ENCODE assay signal across 8 cellular contexts in the genomic region with DNA sequence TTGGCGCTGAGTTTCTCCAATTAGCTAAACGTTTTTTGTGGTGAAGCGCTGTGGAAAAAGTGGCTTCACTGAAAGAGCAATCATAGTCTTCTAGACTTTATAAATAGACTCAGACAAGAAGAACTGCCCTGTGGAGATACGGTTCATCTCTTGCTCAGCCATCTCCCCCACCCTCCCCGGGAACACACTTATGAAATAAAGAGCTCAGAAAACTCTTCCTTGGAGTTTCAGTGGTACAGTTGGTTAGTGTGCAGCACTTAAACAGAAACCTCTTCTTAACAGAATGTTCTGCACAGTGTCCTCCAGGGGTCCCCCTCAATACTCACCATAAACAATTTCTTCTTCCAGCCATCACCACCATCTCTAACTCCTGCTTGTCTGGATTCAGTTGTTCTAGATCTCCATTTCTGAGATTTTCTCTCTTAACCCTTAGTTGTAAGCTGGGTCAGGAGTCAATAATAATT.
DNase-seq lines count a peak whose midpoint lies in the region; ATAC-seq and TF ChIP-seq lines count a peak whose summit lies in the region.

No MANE protein-coding gene starts in this region.

- H3K4me1 Mint-ChIP-seq in endodermal cell = peaks cover 12% of the 10 kb centered on the region

- H3K27ac ChIP-seq in heart right ventricle = peak overlapping the region; percentile 59 to 92 (median 84)
- H3K27ac ChIP-seq in endodermal cell (ENCODE audit: low read depth, low read length) = no peak overlapping the region

- H3K4me3 ChIP-seq in heart right ventricle (peak overlapping the region in 1 of 10 donors; percentile 14), endodermal cell (ENCODE audit: low read length) (no peak overlapping the region)

- intact Hi-C loops in heart right ventricle (cut with DNase I) = no loop called here

- DNase-seq in heart right ventricle = no peak
- no peak for DNase-seq in endodermal cell
- DNase-seq in NCI-H2081 treated with DMSO at 0.1 percent for 48 hours (lab: John Stamatoyannopoulos, UW) = no peak
- DNase-seq in activated naive CD4-positive, alpha-beta T cell treated with anti-CD3 and anti-CD28 coated beads, Interleukin-2, amount 50 U/mL, for 72 hours (ENCODE audit: low spot score in 2 of 2) = no peak
- no peak for DNase-seq in NCI-H1694 treated with DMSO at 0.1 percent for 48 hours (lab: John Stamatoyannopoulos, UW)

- peaks cover 6% of the 10 kb centered on the region for H3K36me3 Mint-ChIP-seq in endodermal cell (ENCODE audit: low read depth)
- no peaks in the 10 kb centered on the region for H3K36me3 Mint-ChIP-seq in activated naive CD4-positive, alpha-beta T cell treated with anti-CD3 and anti-CD28 coated beads, Interleukin-2, amount 50 U/mL, for 72 hours

- H3K27me3 ChIP-seq in heart right ventricle (no peaks in the 10 kb centered on the region), endodermal cell (ENCODE audit: control insufficient read depth, insufficient read depth, low read length, poor library complexity, severe bottlenecking) (no peaks in the 10 kb centered on the region)

- no peaks in the 10 kb centered on the region for H3K9me3 ChIP-seq in heart right ventricle
- H3K9me3 ChIP-seq in endodermal cell (ENCODE audit: control insufficient read depth, low read length) = no peaks in the 10 kb centered on the region

- peak; percentile 30; the same call in 1 of the 2 replicates for TF ChIP-seq RAD21 in Ishikawa (IDR thresholded peaks at IDR 0.05; ENCODE audit: low read depth)

- peaks cover 0 to 19% (median 0%) of the 10 kb centered on the region in 9 donors for H3K36me3 ChIP-seq in heart right ventricle
- no peaks in the 10 kb centered on the region for H3K36me3 ChIP-seq in endodermal cell (ENCODE audit: control insufficient read depth, insufficient read depth, low read length)

- WGBS in heart right ventricle, 2 donors = 53 to 59% methylated on average over 5 of the region's 5 CpGs
- WGBS in endodermal cell (ENCODE audit: insufficient coverage in 1 of 2, insufficient read length in 1 of 2), 2 experiments = 94 to 100% methylated on average over 1 to 5 of the region's 5 CpGs

- ATAC-seq in GM21528 (IDR thresholded peaks at IDR 0.05; ENCODE audit: low FRiP score, unreplicated experiment) = peak; percentile 98
- peak; percentile 12 to 68 (median 36) for ATAC-seq in heart right ventricle
- no peak for ATAC-seq in activated naive CD4-positive, alpha-beta T cell treated with anti-CD3 and anti-CD28 coated beads, Interleukin-2, amount 50 U/mL, for 72 hours

- no peaks in the 10 kb centered on the region for H3K9me3 Mint-ChIP-seq in endodermal cell
- H3K9me3 Mint-ChIP-seq in activated naive CD4-positive, alpha-beta T cell treated with anti-CD3 and anti-CD28 coated beads, Interleukin-2, amount 50 U/mL, for 72 hours = no peaks in the 10 kb centered on the region

- no peak overlapping the region for H3K4me3 Mint-ChIP-seq in endodermal cell

- TF ChIP-seq CTCF in GM12873 (IDR thresholded peaks at IDR 0.05; ENCODE audit: insufficient read depth, low read depth, low read length, missing control alignments) (peak; percentile 36), heart right ventricle (IDR thresholded peaks at IDR 0.05) (peak in 5 of 9 donors; percentile 23 to 50 (median 32)), endodermal cell (conservative IDR thresholded peaks at IDR 0.05) (no peak)

- TF ChIP-seq EP300 in Ishikawa (IDR thresholded peaks at IDR 0.05; ENCODE audit: borderline replicate concordance) = no peak

- H3K27me3 Mint-ChIP-seq in endodermal cell (ENCODE audit: insufficient read depth) = no peaks in the 10 kb centered on the region

- H3K27ac Mint-ChIP-seq in endodermal cell = no peak overlapping the region
- H3K27ac Mint-ChIP-seq in activated naive CD4-positive, alpha-beta T cell treated with anti-CD3 and anti-CD28 coated beads, Interleukin-2, amount 50 U/mL, for 72 hours = no peak overlapping the region

- H3K9ac ChIP-seq in endodermal cell (ENCODE audit: extremely low read depth, low read length, poor library complexity, severe bottlenecking) = no peak overlapping the region

- H3K4me1 ChIP-seq in heart right ventricle = peaks cover 0 to 50% (median 13%) of the 10 kb centered on the region in 9 donors
- no peaks in the 10 kb centered on the region for H3K4me1 ChIP-seq in endodermal cell (ENCODE audit: control insufficient read depth, insufficient read depth, low read length)

TF ChIP-seq in Ishikawa, 13 proteins besides CTCF, POLR2A, EP300 and RAD21:
- TF ChIP-seq TEAD4 (IDR thresholded peaks at IDR 0.05) (no peak), YY1 (IDR thresholded peaks at IDR 0.05; ENCODE audit: low read depth) (no peak), FOXM1 (IDR thresholded peaks at IDR 0.05; ENCODE audit: borderline replicate concordance, low read depth) (no peak), TCF12 (IDR thresholded peaks at IDR 0.05; ENCODE audit: low read depth) (no peak), TAF1 (IDR thresholded peaks at IDR 0.05; ENCODE audit: low read depth) (no peak), CEBPB (IDR thresholded peaks at IDR 0.05) (no peak)
- TF ChIP-seq, protein P1, sequence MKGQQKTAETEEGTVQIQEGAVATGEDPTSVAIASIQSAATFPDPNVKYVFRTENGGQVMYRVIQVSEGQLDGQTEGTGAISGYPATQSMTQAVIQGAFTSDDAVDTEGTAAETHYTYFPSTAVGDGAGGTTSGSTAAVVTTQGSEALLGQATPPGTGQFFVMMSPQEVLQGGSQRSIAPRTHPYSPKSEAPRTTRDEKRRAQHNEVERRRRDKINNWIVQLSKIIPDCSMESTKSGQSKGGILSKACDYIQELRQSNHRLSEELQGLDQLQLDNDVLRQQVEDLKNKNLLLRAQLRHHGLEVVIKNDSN (IDR thresholded peaks at IDR 0.05) = no peak
- TF ChIP-seq, protein P2, sequence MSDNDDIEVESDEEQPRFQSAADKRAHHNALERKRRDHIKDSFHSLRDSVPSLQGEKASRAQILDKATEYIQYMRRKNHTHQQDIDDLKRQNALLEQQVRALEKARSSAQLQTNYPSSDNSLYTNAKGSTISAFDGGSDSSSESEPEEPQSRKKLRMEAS (IDR thresholded peaks at IDR 0.05) = no peak
- TF ChIP-seq, protein P3, sequence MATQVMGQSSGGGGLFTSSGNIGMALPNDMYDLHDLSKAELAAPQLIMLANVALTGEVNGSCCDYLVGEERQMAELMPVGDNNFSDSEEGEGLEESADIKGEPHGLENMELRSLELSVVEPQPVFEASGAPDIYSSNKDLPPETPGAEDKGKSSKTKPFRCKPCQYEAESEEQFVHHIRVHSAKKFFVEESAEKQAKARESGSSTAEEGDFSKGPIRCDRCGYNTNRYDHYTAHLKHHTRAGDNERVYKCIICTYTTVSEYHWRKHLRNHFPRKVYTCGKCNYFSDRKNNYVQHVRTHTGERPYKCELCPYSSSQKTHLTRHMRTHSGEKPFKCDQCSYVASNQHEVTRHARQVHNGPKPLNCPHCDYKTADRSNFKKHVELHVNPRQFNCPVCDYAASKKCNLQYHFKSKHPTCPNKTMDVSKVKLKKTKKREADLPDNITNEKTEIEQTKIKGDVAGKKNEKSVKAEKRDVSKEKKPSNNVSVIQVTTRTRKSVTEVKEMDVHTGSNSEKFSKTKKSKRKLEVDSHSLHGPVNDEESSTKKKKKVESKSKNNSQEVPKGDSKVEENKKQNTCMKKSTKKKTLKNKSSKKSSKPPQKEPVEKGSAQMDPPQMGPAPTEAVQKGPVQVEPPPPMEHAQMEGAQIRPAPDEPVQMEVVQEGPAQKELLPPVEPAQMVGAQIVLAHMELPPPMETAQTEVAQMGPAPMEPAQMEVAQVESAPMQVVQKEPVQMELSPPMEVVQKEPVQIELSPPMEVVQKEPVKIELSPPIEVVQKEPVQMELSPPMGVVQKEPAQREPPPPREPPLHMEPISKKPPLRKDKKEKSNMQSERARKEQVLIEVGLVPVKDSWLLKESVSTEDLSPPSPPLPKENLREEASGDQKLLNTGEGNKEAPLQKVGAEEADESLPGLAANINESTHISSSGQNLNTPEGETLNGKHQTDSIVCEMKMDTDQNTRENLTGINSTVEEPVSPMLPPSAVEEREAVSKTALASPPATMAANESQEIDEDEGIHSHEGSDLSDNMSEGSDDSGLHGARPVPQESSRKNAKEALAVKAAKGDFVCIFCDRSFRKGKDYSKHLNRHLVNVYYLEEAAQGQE (IDR thresholded peaks at IDR 0.05; ENCODE audit: low read depth) = no peak

Comparison
In these comparisons a context has a peak if more than half of its experiments do, and no peak if none do; other contexts are left out.
1. ATAC-seq: peak in GM21528 (single experiment) and heart right ventricle (8 of 8); none in activated naive CD4-positive, alpha-beta T cell treated with anti-CD3 and anti-CD28 coated beads, Interleukin-2, amount 50 U/mL, for 72 hours (0 of 2).